19 cellular contexts compared by ENCODE assay signal in the genomic region with DNA sequence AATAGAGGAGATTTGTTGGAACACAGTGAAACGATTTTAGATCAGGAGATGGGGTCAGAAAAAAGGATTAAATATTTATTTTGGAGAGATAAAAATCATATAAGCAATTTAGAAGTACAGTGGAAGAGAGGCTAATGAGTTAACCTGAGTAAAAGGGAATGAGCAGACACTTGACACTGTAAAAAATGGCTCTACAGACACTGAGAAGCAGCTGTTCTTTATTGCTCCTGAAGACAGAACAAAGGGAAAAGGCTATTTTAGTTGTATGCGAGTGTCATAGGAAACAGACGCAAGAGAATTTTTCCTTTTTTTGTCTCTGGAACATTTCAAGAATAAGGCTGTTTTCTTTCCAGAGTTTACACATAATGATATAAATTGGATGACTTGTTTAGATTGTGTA.
"Had no signal": no experiment of that assay in that cellular context is flagged by ENCODE, and none has a peak within 500 bp of the region (broad histone marks: within the 10 kb centered on the region; RNA-seq: fewer than 3 reads in every experiment).

No MANE protein-coding gene starts in this region.

- ATAC-seq: activated T-helper 17 cell treated with anti-CD3 and anti-CD28 coated beads, Interleukin-2, amount 50 U/mL, for 72 hours had no signal

- H3K27ac ChIP-seq: adrenal gland, coronary artery, left ventricle myocardium inferior, neural progenitor cell, parathyroid adenoma, tibial artery, uterus had no signal

- H3K79me2 ChIP-seq: parathyroid adenoma had no signal

- FAIRE-seq: frontal cortex, keratinocyte had no signal

- H2AFZ ChIP-seq: neural progenitor cell, parathyroid adenoma had no signal

- H3K27me3 ChIP-seq: adrenal gland, neural progenitor cell, tibial artery, uterus had no signal

- H3K4me2 ChIP-seq: neural progenitor cell had no signal

- DNase-seq: activated B cell treated with CpG ODN at 0.5 μM for 24 hours; activated CD4-positive, alpha-beta T cell treated with anti-CD3 and anti-CD28 coated beads, Interleukin-2, amount 10 ng/mL, durations not matched to agents 24 days and 14 days; activated naive CD4-positive, alpha-beta T cell treated with anti-CD3 and anti-CD28 coated beads, Interleukin-2, amount 10 ng/mL, durations not matched to agents 7 days and 5 days; activated T-cell treated with anti-CD3 and anti-CD28 coated beads for 4 hours; adrenal gland; central memory CD4-positive, alpha-beta T cell; effector CD4-positive, alpha-beta T cell; left ventricle myocardium inferior; mesenchymal stem cell; stimulated activated CD4-positive, alpha-beta T cell treated with anti-CD3 and anti-CD28 coated beads, Interleukin-15, amount 100 ng/mL, for 24 hours; stimulated activated CD4-positive, alpha-beta T cell treated with anti-CD3 and anti-CD28 coated beads, Interleukin-4, amount 100 ng/mL, for 24 hours; tibial artery; uterus had no signal

- H3K36me3 ChIP-seq: adrenal gland, uterus had no signal

- H3K4me1 ChIP-seq: adrenal gland, left ventricle myocardium inferior, neural progenitor cell, tibial artery, uterus had no signal

- H3K4me3 ChIP-seq: adrenal gland, coronary artery, left ventricle myocardium inferior, neural progenitor cell, tibial artery, uterus had no signal

- H3K9me3 ChIP-seq: adrenal gland, left ventricle myocardium inferior, tibial artery, uterus had no signal
